In the genomic region with DNA sequence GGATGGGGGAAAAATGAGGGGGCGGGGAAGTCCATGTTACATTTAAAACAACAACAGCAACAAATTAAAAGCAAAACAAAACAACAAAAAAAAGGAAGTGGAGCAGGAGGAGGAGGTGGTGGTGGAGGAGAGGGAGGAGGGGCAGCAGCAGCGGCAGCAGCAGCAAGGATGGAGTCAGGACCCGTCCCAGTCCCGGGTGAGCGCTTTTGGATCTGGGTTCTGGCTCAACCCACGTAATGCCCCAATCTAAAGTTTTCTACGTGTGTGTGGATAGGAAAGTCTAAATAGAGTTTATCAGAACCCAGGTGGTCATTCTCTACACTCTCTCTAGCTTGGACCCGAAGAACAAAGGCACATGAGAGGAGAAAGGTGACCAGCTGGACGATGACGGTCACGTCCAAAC, we compare ENCODE assay signal across 8 cellular contexts. TPM values are rescaled to one million over a fixed set of nuclear protein-coding genes. Genes with fewer than 3 reads are reported as not detected.
DNase-seq lines count a peak whose midpoint lies in the region; ATAC-seq and TF ChIP-seq lines count a peak whose summit lies in the region.

No MANE protein-coding gene starts in this region.

- H3K9me3 Mint-ChIP-seq in stimulated activated effector memory CD8-positive, alpha-beta T cell treated with anti-CD3 and anti-CD28 coated beads, Interleukin-12 subunit alpha, Interleukin-12 subunit beta, amount 100 ng/mL, for 72 hours = no peaks in the 10 kb centered on the region

- H3K4me1 Mint-ChIP-seq in stimulated activated effector memory CD8-positive, alpha-beta T cell treated with anti-CD3 and anti-CD28 coated beads, Interleukin-12 subunit alpha, Interleukin-12 subunit beta, amount 100 ng/mL, for 72 hours = peaks cover 49% of the 10 kb centered on the region

- no peaks in the 10 kb centered on the region for H3K36me3 Mint-ChIP-seq in stimulated activated effector memory CD8-positive, alpha-beta T cell treated with anti-CD3 and anti-CD28 coated beads, Interleukin-12 subunit alpha, Interleukin-12 subunit beta, amount 100 ng/mL, for 72 hours

- H3K9me3 ChIP-seq in OCI-LY1 (ENCODE audit: low read length) = no peaks in the 10 kb centered on the region

- H3K4me3 ChIP-seq in OCI-LY1 (ENCODE audit: low read depth, low read length, poor library complexity, severe bottlenecking) = peak overlapping the region; percentile 55
- peak overlapping the region; percentile 16 for H3K4me3 ChIP-seq in epithelial cell of proximal tubule (ENCODE audit: low read depth, low read length)

- ATAC-seq in stimulated activated effector memory CD8-positive, alpha-beta T cell treated with anti-CD3 and anti-CD28 coated beads, Interleukin-12 subunit alpha, Interleukin-12 subunit beta, amount 100 ng/mL, for 72 hours = no peak
- ATAC-seq in left colon (no peak), HG03432 (IDR thresholded peaks at IDR 0.05; ENCODE audit: unreplicated experiment) (no peak)

- H2AFZ ChIP-seq in OCI-LY1 (ENCODE audit: low read length) = no peak overlapping the region

- TF ChIP-seq CTCF in OCI-LY1 (IDR thresholded peaks at IDR 0.05; ENCODE audit: low read length) (no peak), epithelial cell of proximal tubule (conservative IDR thresholded peaks at IDR 0.05; ENCODE audit: low read depth, low read length) (no peak)

- H3K27me3 ChIP-seq in OCI-LY1 (ENCODE audit: insufficient read depth, low read length) = no peaks in the 10 kb centered on the region

- H3K79me2 ChIP-seq in OCI-LY1 (ENCODE audit: insufficient read depth, low read length) = no peaks in the 10 kb centered on the region

- H3K9ac ChIP-seq in OCI-LY1 (ENCODE audit: low read length) = peak overlapping the region; percentile 38

- H3F3A ChIP-seq in OCI-LY1 (ENCODE audit: insufficient read depth, low read length) = no peaks in the 10 kb centered on the region; the same call in 1 of the 2 replicates

- no peaks in the 10 kb centered on the region for H3K36me3 ChIP-seq in OCI-LY1 (ENCODE audit: insufficient read depth, low read length)

- H3K27ac ChIP-seq in OCI-LY1 (ENCODE audit: low read depth, low read length, poor library complexity, severe bottlenecking) = no peak overlapping the region

- intact Hi-C loops in left colon (cut with DNase I, micrococcal nuclease) = no loop called here

- no peaks in the 10 kb centered on the region for H4K20me1 ChIP-seq in OCI-LY1 (ENCODE audit: insufficient read depth, low read length)

- no peaks in the 10 kb centered on the region for H3K9me2 ChIP-seq in OCI-LY1 (ENCODE audit: low read depth, low read length)

- peak overlapping the region; percentile 69 for H3K4me2 ChIP-seq in OCI-LY1 (ENCODE audit: low read length)

- peaks cover 55% of the 10 kb centered on the region for H3K4me1 ChIP-seq in OCI-LY1 (ENCODE audit: insufficient read depth, low read length, severe bottlenecking)

- H3K27ac Mint-ChIP-seq in stimulated activated effector memory CD8-positive, alpha-beta T cell treated with anti-CD3 and anti-CD28 coated beads, Interleukin-12 subunit alpha, Interleukin-12 subunit beta, amount 100 ng/mL, for 72 hours = peak overlapping the region; percentile 68

- H3K4me3 Mint-ChIP-seq in stimulated activated effector memory CD8-positive, alpha-beta T cell treated with anti-CD3 and anti-CD28 coated beads, Interleukin-12 subunit alpha, Interleukin-12 subunit beta, amount 100 ng/mL, for 72 hours = peak overlapping the region; percentile 80

- DNase-seq in activated CD8-positive, alpha-beta memory T cell treated with anti-CD3 and anti-CD28 coated beads for 24 hours = peak; percentile 50
- no peak for DNase-seq in activated CD8-positive, alpha-beta memory T cell treated with anti-CD3 and anti-CD28 coated beads, Interleukin-2, amount 50 U/mL, for 48 hours
- DNase-seq in epithelial cell of proximal tubule (ENCODE audit: low read depth) (no peak), left colon (no peak), OCI-M2 (lab: John Stamatoyannopoulos, UW; ENCODE audit: unreplicated experiment) (no peak)
- no peak for DNase-seq in stimulated activated effector memory CD8-positive, alpha-beta T cell treated with anti-CD3 and anti-CD28 coated beads, Interleukin-12 subunit alpha, Interleukin-12 subunit beta, amount 100 ng/mL, for 72 hours (ENCODE audit: low spot score in 2 of 2)

RNA-seq across cellular contexts. Expression of gene ISL2, which starts 0.7 kb away (rescaled TPM):
- total RNA-seq in epithelial cell of proximal tubule = 0.58 and 0.69 TPM in 2 replicates
- total RNA-seq in left colon = under 1 TPM; 0.24 to 0.95 TPM

RNA-seq across cellular contexts. Expression of gene ETFA, which starts 24.6 kb away (rescaled TPM):
- 112 and 117 TPM in 2 replicates for total RNA-seq in epithelial cell of proximal tubule
- 100 to 1,000 TPM; 271 to 289 TPM for total RNA-seq in left colon
